In the genomic region with DNA sequence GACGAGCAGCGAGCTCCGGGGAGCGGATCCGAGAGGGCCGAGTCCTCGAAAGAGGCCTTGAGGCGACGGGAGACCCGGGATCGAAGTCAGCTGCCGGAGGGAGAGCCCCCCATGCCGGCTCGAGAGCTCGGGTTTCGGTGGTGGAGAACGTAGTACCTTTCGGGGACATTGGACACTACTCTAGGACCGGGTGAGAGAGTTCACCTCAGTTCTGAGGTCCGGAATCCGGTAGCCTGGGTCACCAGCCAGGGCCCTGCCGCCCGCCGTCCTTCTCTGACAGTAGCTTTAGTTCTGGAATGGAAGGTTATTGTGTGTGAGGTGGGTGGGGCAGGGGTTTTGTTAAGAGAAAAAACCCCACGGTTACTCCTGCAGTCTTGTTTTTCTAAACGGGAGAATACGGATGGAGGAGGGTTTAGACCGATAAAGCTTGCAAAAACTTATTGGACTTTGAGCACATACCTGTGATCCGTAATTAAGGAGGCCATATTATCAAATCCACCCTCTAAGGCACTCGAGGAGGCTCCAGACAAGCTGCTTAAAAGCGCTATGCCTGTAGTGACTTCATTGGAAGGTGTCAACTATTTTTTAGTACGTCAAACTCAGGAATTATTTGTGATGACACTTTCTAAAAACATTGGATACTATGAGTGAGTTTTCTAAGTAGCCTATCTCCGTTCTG, we compare ENCODE assay signal across 8 cellular contexts. TPM values are rescaled to one million over a fixed set of nuclear protein-coding genes. Genes with fewer than 3 reads are reported as not detected.
DNase-seq lines count a peak whose midpoint lies in the region; ATAC-seq and TF ChIP-seq lines count a peak whose summit lies in the region.

No MANE protein-coding gene starts in this region.

- no peak for ATAC-seq in activated CD8-positive, alpha-beta memory T cell treated with anti-CD3 and anti-CD28 coated beads, Interleukin-2, amount 10 ng/mL, durations not matched to agents 7 days and 5 days
- ATAC-seq in HG02884 (IDR thresholded peaks at IDR 0.05; ENCODE audit: unreplicated experiment) (peak; percentile 5), Panc1 (peak; percentile 6; the same call in 1 of the 2 replicates)

- H3K4me3 ChIP-seq in Panc1 (ENCODE audit: low read depth in 2 of 2, low read length in 2 of 2) (peak overlapping the region; percentile 60 to 91), stomach smooth muscle (ENCODE audit: low read length in 2 of 2) (peak overlapping the region; percentile 87 to 92)

- peak overlapping the region; percentile 95 to 97 for H3K9ac ChIP-seq in stomach smooth muscle (ENCODE audit: low read length in 2 of 2)

- CTCF ChIA-PET in activated CD8-positive, alpha-beta memory T cell treated with anti-CD3 and anti-CD28 coated beads, Interleukin-2, amount 10 ng/mL, durations not matched to agents 7 days and 5 days (lab: Charles Lee): interaction anchor here (1.0 to 1.7 kb wide), 5 partner anchors 33 to 137 kb away, joined by 3 to 4 read pairs (median 4); no protein-coding TSS in a partner anchor
- CTCF ChIA-PET in Panc1 (lab: Charles Lee): interaction anchor here (0.6 kb wide), 1 partner anchor 61 kb away, joined by 10 read pairs; no protein-coding TSS in a partner anchor

- H3K9me3 ChIP-seq in Panc1 (ENCODE audit: control insufficient read depth, insufficient read depth, low read depth, low read length) (no peaks in the 10 kb centered on the region), stomach smooth muscle (ENCODE audit: control insufficient read depth in 2 of 2, low read length in 2 of 2) (no peaks in the 10 kb centered on the region)

- H3K9me3 Mint-ChIP-seq in activated CD8-positive, alpha-beta memory T cell treated with anti-CD3 and anti-CD28 coated beads, Interleukin-2, amount 10 ng/mL, durations not matched to agents 7 days and 5 days (ENCODE audit: low read depth): no peaks in the 10 kb centered on the region
- no peaks in the 10 kb centered on the region for H3K9me3 Mint-ChIP-seq in chondrocyte (ENCODE audit: low read depth)

- H3K27me3 ChIP-seq in Panc1 (ENCODE audit: control insufficient read depth, insufficient read depth, low read length) (no peaks in the 10 kb centered on the region), stomach smooth muscle (ENCODE audit: control insufficient read depth in 1 of 2, insufficient read depth in 2 of 2, low read length in 2 of 2) (no peaks in the 10 kb centered on the region)

- H3K27ac ChIP-seq in Panc1 (ENCODE audit: low read length): peak overlapping the region; percentile 76
- peak overlapping the region; percentile 93 for H3K27ac ChIP-seq in stomach smooth muscle (ENCODE audit: low read length)

- POLR2A ChIA-PET in Panc1 (lab: Charles Lee): interaction anchor here (0.7 to 1.1 kb wide), 3 partner anchors 10 to 38 kb away, joined by 4 to 19 read pairs (median 10); no protein-coding TSS in a partner anchor

- peaks cover 6% of the 10 kb centered on the region for H3K36me3 Mint-ChIP-seq in activated CD8-positive, alpha-beta memory T cell treated with anti-CD3 and anti-CD28 coated beads, Interleukin-2, amount 10 ng/mL, durations not matched to agents 7 days and 5 days
- H3K36me3 Mint-ChIP-seq in chondrocyte (ENCODE audit: low read depth): no peaks in the 10 kb centered on the region

- in situ Hi-C loops in Panc1 (cut with HindIII; ENCODE audit: low pct_unique_long_range_greater_than_20kb, low sequenced_read_pairs): no loop called here

- peak overlapping the region; percentile 78 for H3K27ac Mint-ChIP-seq in activated CD8-positive, alpha-beta memory T cell treated with anti-CD3 and anti-CD28 coated beads, Interleukin-2, amount 10 ng/mL, durations not matched to agents 7 days and 5 days
- peak overlapping the region; percentile 97 for H3K27ac Mint-ChIP-seq in chondrocyte (ENCODE audit: unreplicated experiment)

- H3K4me1 ChIP-seq in Panc1 (ENCODE audit: control insufficient read depth, insufficient read depth, low read length) (peaks cover 8% of the 10 kb centered on the region; the same call in 1 of the 2 replicates), stomach smooth muscle (ENCODE audit: control insufficient read depth, insufficient read depth, low read length) (peaks cover 7% of the 10 kb centered on the region)

- H3K36me3 ChIP-seq in Panc1 (ENCODE audit: control insufficient read depth, insufficient read depth, low read length): peaks cover 2% of the 10 kb centered on the region; the same call in 1 of the 2 replicates
- H3K36me3 ChIP-seq in stomach smooth muscle (ENCODE audit: control insufficient read depth in 2 of 2, insufficient read depth in 2 of 2, low read length in 2 of 2): no peaks in the 10 kb centered on the region

- no peaks in the 10 kb centered on the region for H3K27me3 Mint-ChIP-seq in activated CD8-positive, alpha-beta memory T cell treated with anti-CD3 and anti-CD28 coated beads, Interleukin-2, amount 10 ng/mL, durations not matched to agents 7 days and 5 days
- no peaks in the 10 kb centered on the region for H3K27me3 Mint-ChIP-seq in chondrocyte (ENCODE audit: low read depth)

- peak overlapping the region; percentile 92 for H3K4me3 Mint-ChIP-seq in activated CD8-positive, alpha-beta memory T cell treated with anti-CD3 and anti-CD28 coated beads, Interleukin-2, amount 10 ng/mL, durations not matched to agents 7 days and 5 days
- H3K4me3 Mint-ChIP-seq in chondrocyte (ENCODE audit: unreplicated experiment): peak overlapping the region; percentile 99

- TF ChIP-seq CTCF in Panc1 (IDR thresholded peaks at IDR 0.05): no peak
- no peak for TF ChIP-seq CTCF in chondrocyte (IDR thresholded peaks at IDR 0.05)

- intact Hi-C loops in Panc1 (cut with micrococcal nuclease; ENCODE audit: unreplicated experiment): no loop called here

- peak; percentile 46 for DNase-seq in activated CD8-positive, alpha-beta memory T cell treated with anti-CD3 and anti-CD28 coated beads, Interleukin-2, amount 10 ng/mL, durations not matched to agents 7 days and 5 days
- no peak for DNase-seq in activated CD8-positive, alpha-beta memory T cell treated with anti-CD3 and anti-CD28 coated beads, Interleukin-2, amount 50 U/mL, for 48 hours
- no peak for DNase-seq in Panc1 (ENCODE audit: low read depth, low spot score)
- no peak for DNase-seq in chondrocyte (ENCODE audit: low spot score)
- peak; percentile 47 to 57 for DNase-seq in lung microvascular endothelial cell (ENCODE audit: low read depth in 2 of 2)
- DNase-seq in SHP77 (lab: John Stamatoyannopoulos, UW): no peak

- BruUV-seq in Panc1 (replicated peaks; lab: Mats Ljungman, UMichigan): no TSS peak

- H3K4me1 Mint-ChIP-seq in activated CD8-positive, alpha-beta memory T cell treated with anti-CD3 and anti-CD28 coated beads, Interleukin-2, amount 10 ng/mL, durations not matched to agents 7 days and 5 days: peaks cover 31% of the 10 kb centered on the region
- H3K4me1 Mint-ChIP-seq in chondrocyte (ENCODE audit: low read depth): peaks cover 39% of the 10 kb centered on the region

RNA-seq across cellular contexts. Expression of gene SCYL2, which starts 0.8 kb away (rescaled TPM):
- 10 to 100 TPM; 29.3 to 38.8 TPM for total RNA-seq in activated CD8-positive, alpha-beta memory T cell treated with anti-CD3 and anti-CD28 coated beads, Interleukin-2, amount 10 ng/mL, durations not matched to agents 7 days and 5 days
- 45.3 TPM for total RNA-seq in Panc1 (2021; ENCODE audit: unreplicated experiment)
- 14.5 TPM for polyA plus RNA-seq in Panc1 (2012; ENCODE audit: insufficient read length)
- total RNA-seq in chondrocyte: 48.4 to 53.9 TPM (median 48.6 TPM) in 3 replicates
- total RNA-seq in lung microvascular endothelial cell: 31.7 and 34.0 TPM in 2 replicates

RNA-seq across cellular contexts. Expression of gene DEPDC4, which starts 0.9 kb away (rescaled TPM):
- 1 to 10 TPM; 1.5 to 2.5 TPM for total RNA-seq in activated CD8-positive, alpha-beta memory T cell treated with anti-CD3 and anti-CD28 coated beads, Interleukin-2, amount 10 ng/mL, durations not matched to agents 7 days and 5 days
- total RNA-seq in Panc1 (2021; ENCODE audit: unreplicated experiment): 2.6 TPM
- polyA plus RNA-seq in Panc1 (2012; ENCODE audit: insufficient read length): 1.4 TPM
- total RNA-seq in chondrocyte: 0.44 to 1.6 TPM (median 0.57 TPM) in 3 replicates
- 0.20 and 0.22 TPM in 2 replicates for total RNA-seq in lung microvascular endothelial cell

Comparison
In these comparisons a context has a peak if more than half of its experiments do, and no peak if none do; other contexts are left out.
1. DNase-seq: peak in activated CD8-positive, alpha-beta memory T cell treated with anti-CD3 and anti-CD28 coated beads, Interleukin-2, amount 10 ng/mL, durations not matched to agents 7 days and 5 days (single experiment) and lung microvascular endothelial cell (2 of 2); none in activated CD8-positive, alpha-beta memory T cell treated with anti-CD3 and anti-CD28 coated beads, Interleukin-2, amount 50 U/mL, for 48 hours (single experiment), Panc1 (single experiment), chondrocyte (single experiment) and SHP77 (0 of 2).